ENCODE assay signal across 10 cellular contexts in genomic region chrX:19373034-19373891, GRCh38.
DNase-seq lines count a peak whose midpoint lies in the region; TF ChIP-seq lines count a peak whose summit lies in the region.
"Had no signal": no experiment of that assay in that cellular context is flagged by ENCODE, and none has a peak within 500 bp of the region (broad histone marks: within the 10 kb centered on the region; RNA-seq: fewer than 3 reads in every experiment).

No MANE protein-coding gene starts in this region.

- H3K4me3 ChIP-seq in BLaER1 (peak overlapping the region; percentile 60; the same call in 1 of the 2 replicates), Loucy (ENCODE audit: low read length, poor library complexity, severe bottlenecking) (peak overlapping the region; percentile 68), choroid plexus epithelial cell (ENCODE audit: low read depth, low read length) (peak overlapping the region; percentile 48)

- H2AFZ ChIP-seq in Loucy (ENCODE audit: low read length) = peak overlapping the region; percentile 93; the same call in 1 of the 2 replicates

- DNase-seq in choroid plexus epithelial cell (ENCODE audit: low read depth) (no peak), T-helper 9 cell (no peak), pons (ENCODE audit: low spot score) (no peak), GM20000 (ENCODE audit: low spot score) (no peak), superior temporal gyrus (ENCODE audit: extremely low spot score) (no peak)
- DNase-seq: GDM1, SW 1271 had no signal

- H3F3A ChIP-seq in Loucy (ENCODE audit: low read depth) = no peaks in the 10 kb centered on the region

- H3K9me3 ChIP-seq in BLaER1 (no peaks in the 10 kb centered on the region), Loucy (ENCODE audit: insufficient read depth, low read depth, low read length) (no peaks in the 10 kb centered on the region)

- H3K4me3 Mint-ChIP-seq in nephron = peak overlapping the region; percentile 83 to 86 (median 84)

- no peaks in the 10 kb centered on the region for H3K9me2 ChIP-seq in Loucy (replicated peaks; ENCODE audit: low read depth, low read length)

- peak overlapping the region in 2 of 3 experiments; percentile 63 to 89 for H3K27ac Mint-ChIP-seq in nephron

- H4K20me1 ChIP-seq in BLaER1 (no peaks in the 10 kb centered on the region), Loucy (ENCODE audit: insufficient read depth, low read length, poor library complexity, severe bottlenecking) (no peaks in the 10 kb centered on the region)

- no peaks in the 10 kb centered on the region for H3K36me3 Mint-ChIP-seq in nephron (ENCODE audit: low read depth)

- H3K4me1 ChIP-seq in BLaER1 = peaks cover 7% of the 10 kb centered on the region
- no peaks in the 10 kb centered on the region for H3K4me1 ChIP-seq in Loucy (ENCODE audit: insufficient read depth, low read length, poor library complexity, severe bottlenecking)

- H3K4me2 ChIP-seq in BLaER1 = peak overlapping the region; percentile 84
- H3K4me2 ChIP-seq in Loucy (ENCODE audit: low read depth, low read length, poor library complexity, severe bottlenecking) = peak overlapping the region; percentile 75

- H3K36me3 ChIP-seq in BLaER1 = peaks cover 10% of the 10 kb centered on the region; the same call in 1 of the 2 replicates
- H3K36me3 ChIP-seq in Loucy (ENCODE audit: insufficient read depth, low read length) = no peaks in the 10 kb centered on the region

- 0 out of 2 replicates have a peak overlapping the region, but pooled peaks have one; percentile 34 for H3K9ac ChIP-seq in BLaER1
- peak overlapping the region; percentile 36 for H3K9ac ChIP-seq in Loucy (ENCODE audit: low read depth, low read length, poor library complexity, severe bottlenecking)

- TF ChIP-seq CTCF in Loucy (conservative IDR thresholded peaks at IDR 0.05; ENCODE audit: low read length) (no peak), choroid plexus epithelial cell (conservative IDR thresholded peaks at IDR 0.05; ENCODE audit: low read depth, low read length) (no peak), nephron (IDR thresholded peaks at IDR 0.05; ENCODE audit: unreplicated experiment in 3 of 3) (no peak), GM20000 (IDR thresholded peaks at IDR 0.05; ENCODE audit: extremely low read depth, missing control alignments) (no peak)

- H3K27ac ChIP-seq in BLaER1 = 0 out of 2 replicates have a peak overlapping the region, but pooled peaks have one; percentile 38

- peaks cover 8% of the 10 kb centered on the region for H3K27me3 Mint-ChIP-seq in nephron (ENCODE audit: low read depth)

- peaks cover 6% of the 10 kb centered on the region for H3K9me3 Mint-ChIP-seq in nephron

- H3K27me3 ChIP-seq in BLaER1 = no peaks in the 10 kb centered on the region
- H3K27me3 ChIP-seq in Loucy (ENCODE audit: insufficient read depth, low read length, poor library complexity, severe bottlenecking) = no peaks in the 10 kb centered on the region

- peaks cover 9% of the 10 kb centered on the region for H3K4me1 Mint-ChIP-seq in nephron

- no peaks in the 10 kb centered on the region for H3K79me2 ChIP-seq in Loucy (ENCODE audit: insufficient read depth, low read length)
